16 cellular contexts compared by ENCODE assay signal in the genomic region with DNA sequence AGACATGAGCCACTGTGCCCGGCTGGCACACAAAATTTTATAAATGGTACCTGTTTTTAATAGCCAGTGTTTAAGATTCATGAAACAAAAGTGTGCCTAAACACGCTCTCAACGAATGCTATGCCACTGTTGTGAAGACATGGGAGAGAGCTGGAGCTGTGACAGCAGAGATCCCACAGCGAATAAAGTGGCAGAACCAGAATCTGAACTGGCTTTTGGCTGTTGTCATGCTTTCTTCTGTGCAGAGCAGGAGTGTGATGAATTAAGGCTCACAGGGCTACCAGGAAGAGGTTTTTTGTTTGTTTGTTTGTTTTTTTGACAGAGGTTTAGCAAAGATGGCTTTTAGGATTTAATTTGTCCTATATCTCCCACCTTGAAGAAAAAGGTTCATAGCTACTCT. TPM values are rescaled to one million over a fixed set of nuclear protein-coding genes. Genes with fewer than 3 reads are reported as not detected.
"Had no signal": no experiment of that assay in that cellular context is flagged by ENCODE, and none has a peak within 500 bp of the region (broad histone marks: within the 10 kb centered on the region; RNA-seq: fewer than 3 reads in every experiment).

No MANE protein-coding gene starts in this region.

- H3K4me3 ChIP-seq: lung, psoas muscle, right lobe of liver, suprapubic skin had no signal

- H3K27ac ChIP-seq: epithelial cell of prostate, psoas muscle, right lobe of liver, suprapubic skin, WERI-Rb-1 had no signal

- H3K9me3 Mint-ChIP-seq: activated T-helper 1 cell treated with anti-CD3 and anti-CD28 coated beads, Interleukin-12 subunit alpha, Interleukin-12 subunit beta, Interleukin-2, Interleukin-4 antibody, amounts not matched to agents 30 ng/mL and 10 ng/mL and 1 ng/mL, durations not matched to agents 14 hours and 24 hours and 36 hours had no signal

- H3K36me3 Mint-ChIP-seq: naive thymus-derived CD8-positive, alpha-beta T cell had no signal

- H3K27ac Mint-ChIP-seq: activated CD8-positive, alpha-beta T cell treated with anti-CD3 and anti-CD28 coated beads, Interleukin-2, amount 10 ng/mL, durations not matched to agents 7 days and 5 days; activated T-helper 1 cell treated with anti-CD3 and anti-CD28 coated beads, Interleukin-12 subunit alpha, Interleukin-12 subunit beta, Interleukin-2, Interleukin-4 antibody, amounts not matched to agents 30 ng/mL and 10 ng/mL and 1 ng/mL, durations not matched to agents 14 hours and 24 hours and 36 hours; naive thymus-derived CD8-positive, alpha-beta T cell had no signal

- H3K9me3 ChIP-seq: psoas muscle, right lobe of liver, suprapubic skin had no signal

- H3K36me3 ChIP-seq: right lobe of liver, suprapubic skin had no signal

- H3K4me1 Mint-ChIP-seq: naive thymus-derived CD8-positive, alpha-beta T cell had no signal

- ATAC-seq: activated CD8-positive, alpha-beta T cell treated with anti-CD3 and anti-CD28 coated beads, Interleukin-2, amount 10 ng/mL, durations not matched to agents 7 days and 5 days; naive thymus-derived CD8-positive, alpha-beta T cell; psoas muscle; right lobe of liver; stimulated activated naive CD8-positive, alpha-beta T cell treated with anti-CD3 and anti-CD28 coated beads, Interleukin-15, Interleukin-2, amounts not matched to agents 100 U/mL and 50 U/mL, for 24 hours had no signal

- H3K4me3 Mint-ChIP-seq: activated CD8-positive, alpha-beta T cell treated with anti-CD3 and anti-CD28 coated beads, Interleukin-2, amount 10 ng/mL, durations not matched to agents 7 days and 5 days; activated T-helper 1 cell treated with anti-CD3 and anti-CD28 coated beads, Interleukin-12 subunit alpha, Interleukin-12 subunit beta, Interleukin-2, Interleukin-4 antibody, amounts not matched to agents 30 ng/mL and 10 ng/mL and 1 ng/mL, durations not matched to agents 14 hours and 24 hours and 36 hours; naive thymus-derived CD8-positive, alpha-beta T cell had no signal

- H3K27me3 ChIP-seq: right lobe of liver, suprapubic skin had no signal

- DNase-seq: activated CD4-positive, alpha-beta T cell treated with anti-CD3 and anti-CD28 coated beads for 4 hours; activated CD8-positive, alpha-beta T cell treated with anti-CD3 and anti-CD28 coated beads, Interleukin-2, amount 10 ng/mL, durations not matched to agents 7 days and 5 days; activated naive CD4-positive, alpha-beta T cell; central memory CD4-positive, alpha-beta T cell; effector memory CD4-positive, alpha-beta T cell; naive thymus-derived CD8-positive, alpha-beta T cell; psoas muscle; right lobe of liver; stimulated activated CD4-positive, alpha-beta T cell treated with anti-CD3 and anti-CD28 coated beads, Interleukin-2, amount 100 ng/mL, for 48 hours; stimulated activated naive CD8-positive, alpha-beta T cell treated with anti-CD3 and anti-CD28 coated beads, Interleukin-15, Interleukin-2, amounts not matched to agents 100 U/mL and 50 U/mL, for 24 hours; T-helper 1 cell; WERI-Rb-1 had no signal

RNA-seq across cellular contexts. Expression of a gene that starts 14.5 kb away (rescaled TPM):
- total RNA-seq: activated CD8-positive, alpha-beta T cell treated with anti-CD3 and anti-CD28 coated beads, Interleukin-2, amount 10 ng/mL, durations not matched to agents 7 days and 5 days; naive thymus-derived CD8-positive, alpha-beta T cell had no signal
- polyA plus RNA-seq: naive thymus-derived CD8-positive, alpha-beta T cell had no signal
